In genomic region chr14:51860836-51861583, GRCh38 we compare ENCODE assay signal across 7 cellular contexts. TPM values are rescaled to one million over a fixed set of nuclear protein-coding genes. Genes with fewer than 3 reads are reported as not detected.
DNase-seq lines count a peak whose midpoint lies in the region; ATAC-seq, FAIRE-seq and TF ChIP-seq lines count a peak whose summit lies in the region.

No MANE protein-coding gene starts in this region.

- peak overlapping the region; percentile 95 for H2AFZ ChIP-seq in astrocyte (ENCODE audit: low read depth, low read length)

- H3K9me3 ChIP-seq in HUES6 (ENCODE audit: control insufficient read depth, insufficient read depth, low read depth, low read length), result peaks cover 2% of the 10 kb centered on the region; the same call in 1 of the 2 replicates
- H3K9me3 ChIP-seq in astrocyte (ENCODE audit: insufficient read depth, low read depth, low read length), result no peaks in the 10 kb centered on the region
- H3K9me3 ChIP-seq in transverse colon, result no peaks in the 10 kb centered on the region

- TF ChIP-seq CTCF in astrocyte (IDR thresholded peaks at IDR 0.05; ENCODE audit: insufficient read depth, low read depth, low read length) (no peak), transverse colon (IDR thresholded peaks at IDR 0.05) (no peak)

- in situ Hi-C loops in transverse colon (cut with MboI; ENCODE audit: low pct_ligation_motif_present in 1 of 4, low pct_unique_long_range_greater_than_20kb in 1 of 4, low sequenced_read_pairs in 3 of 4), result no loop called here

- H3K4me3 ChIP-seq in HUES6 (ENCODE audit: low read depth, low read length), result peak overlapping the region; percentile 81
- peak overlapping the region; percentile 78 for H3K4me3 ChIP-seq in astrocyte (ENCODE audit: insufficient read depth, low read depth, low read length)
- H3K4me3 ChIP-seq in transverse colon, result peak overlapping the region; percentile 18 to 59 (median 38)

- WGBS in transverse colon (ENCODE audit: low coverage in 1 of 2), 2 donors, result 4% methylated on average over 7 to 13 of the region's 13 CpGs

- peak overlapping the region; percentile 59 for H3K9ac ChIP-seq in HUES6 (ENCODE audit: low read length)
- H3K9ac ChIP-seq in astrocyte (ENCODE audit: low read length), result peak overlapping the region; percentile 82

- peaks cover 15% of the 10 kb centered on the region for H3K4me1 Mint-ChIP-seq in astrocyte (ENCODE audit: low read depth, unreplicated experiment)

- no peaks in the 10 kb centered on the region for H3K9me3 Mint-ChIP-seq in astrocyte (ENCODE audit: unreplicated experiment)

- H3K36me3 ChIP-seq in HUES6 (ENCODE audit: control insufficient read depth, insufficient read depth, low read length) (no peaks in the 10 kb centered on the region), astrocyte (ENCODE audit: insufficient read depth, low read length) (no peaks in the 10 kb centered on the region), transverse colon (no peaks in the 10 kb centered on the region)

- peak overlapping the region; percentile 86 for H3K4me3 Mint-ChIP-seq in astrocyte (ENCODE audit: unreplicated experiment)

- H3K27ac Mint-ChIP-seq in astrocyte (ENCODE audit: unreplicated experiment), result peak overlapping the region; percentile 63

- no peak for TF ChIP-seq EP300 in transverse colon (IDR thresholded peaks at IDR 0.05; ENCODE audit: low read depth)

- no peaks in the 10 kb centered on the region for H4K20me1 ChIP-seq in astrocyte (ENCODE audit: insufficient read depth, low read length)

- H3K36me3 Mint-ChIP-seq in astrocyte (ENCODE audit: low read depth, unreplicated experiment), result no peaks in the 10 kb centered on the region

- peak overlapping the region; percentile 97 for H3K4me2 ChIP-seq in astrocyte (ENCODE audit: low read length)

- peak; percentile 43 for DNase-seq in astrocyte (ENCODE audit: low read depth)
- no peak for DNase-seq in left colon
- DNase-seq in transverse colon, result no peak
- no peak for DNase-seq in SKM-1 treated with dmso at 0.1 percent for 144 hours (lab: John Stamatoyannopoulos, UW; ENCODE audit: unreplicated experiment)
- no peak for DNase-seq in KG1 (lab: John Stamatoyannopoulos, UW)

- no peaks in the 10 kb centered on the region for H3K27me3 Mint-ChIP-seq in astrocyte (ENCODE audit: low read depth, unreplicated experiment)

- H3K4me1 ChIP-seq in HUES6 (ENCODE audit: control insufficient read depth, insufficient read depth, low read length) (peaks cover 22% of the 10 kb centered on the region), astrocyte (ENCODE audit: insufficient read depth, low read length) (peaks cover 20% of the 10 kb centered on the region), transverse colon (peaks cover 0 to 28% (median 11%) of the 10 kb centered on the region in 4 donors)

- peaks cover 24% of the 10 kb centered on the region for H3K27me3 ChIP-seq in HUES6 (ENCODE audit: control insufficient read depth, insufficient read depth, low read length)
- no peaks in the 10 kb centered on the region for H3K27me3 ChIP-seq in astrocyte (ENCODE audit: insufficient read depth, low read length)
- no peaks in the 10 kb centered on the region for H3K27me3 ChIP-seq in transverse colon

- H3K79me2 ChIP-seq in astrocyte (ENCODE audit: insufficient read depth, low read length), result peaks cover 9% of the 10 kb centered on the region

- no peak for FAIRE-seq in astrocyte (lab: Jason Lieb, UNC)

- peak; percentile 9 for ATAC-seq in GM18517 (IDR thresholded peaks at IDR 0.05; ENCODE audit: unreplicated experiment)
- ATAC-seq in left colon, result peak; percentile 41

- peak; percentile 13 for TF ChIP-seq POLR2A in transverse colon (IDR thresholded peaks at IDR 0.05)

- H3K27ac ChIP-seq in HUES6 (ENCODE audit: low read depth, low read length), result no peak overlapping the region
- H3K27ac ChIP-seq in astrocyte (ENCODE audit: low read depth, low read length), result peak overlapping the region; percentile 59
- H3K27ac ChIP-seq in transverse colon, result peak overlapping the region; percentile 66 to 82 (median 75)

- intact Hi-C loops in left colon (cut with DNase I, micrococcal nuclease) (no loop called here), transverse colon (cut with DNase I; ENCODE audit: low total_unique reads) (no loop called here)

RNA-seq across cellular contexts. Expression of gene GNG2, which starts 0.6 kb away (rescaled TPM):
- total RNA-seq in astrocyte, result 7.3 and 8.1 TPM in 2 replicates
- total RNA-seq in left colon, result 10 to 100 TPM in 1 of 2 donors, 1 to 10 TPM in 1; 8.1 to 21.9 TPM
- total RNA-seq in transverse colon, result 10 to 100 TPM in 3 of 4 donors, 1 to 10 TPM in 1; 7.5 to 32.8 (median 14.2) TPM
